8 cellular contexts compared by ENCODE assay signal in the genomic region with DNA sequence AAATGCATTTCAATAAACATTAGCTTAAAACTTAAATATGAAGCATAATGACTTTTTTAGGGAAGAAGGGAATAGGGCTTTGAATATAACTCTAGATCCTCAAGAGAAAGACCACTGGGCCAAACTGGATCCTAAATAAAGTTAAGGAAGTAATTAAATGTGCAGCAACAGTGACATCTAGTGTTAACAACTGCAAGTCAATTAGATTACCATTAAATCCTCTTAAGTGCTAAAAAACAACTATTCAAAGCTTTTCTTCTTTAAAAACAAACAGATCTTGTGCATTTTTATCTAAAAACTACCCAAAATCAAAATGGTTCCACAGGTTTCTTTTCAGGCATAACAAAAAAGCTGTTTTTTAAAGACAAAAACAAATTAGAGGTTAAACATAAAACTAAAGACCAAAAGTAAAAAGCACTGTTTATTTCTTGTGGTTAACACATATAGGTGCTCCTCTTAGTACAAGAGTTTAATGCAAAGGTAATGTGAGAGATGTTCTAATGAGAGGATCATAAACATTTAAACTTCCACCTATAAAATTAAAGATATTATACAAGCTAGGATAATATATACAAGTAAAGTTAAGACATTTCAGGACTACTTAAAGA.
DNase-seq lines count a peak whose midpoint lies in the region; ATAC-seq and TF ChIP-seq lines count a peak whose summit lies in the region.

No MANE protein-coding gene starts in this region.

- H3K9me3 ChIP-seq in CD8-positive, alpha-beta T cell (ENCODE audit: low read length), result no peaks in the 10 kb centered on the region
- no peaks in the 10 kb centered on the region for H3K9me3 ChIP-seq in upper lobe of left lung

- no peak for TF ChIP-seq POLR2A in upper lobe of left lung (IDR thresholded peaks at IDR 0.05)

- peak; percentile 34 for ATAC-seq in CD8-positive, alpha-beta T cell
- peak in 1 of 2 donors; percentile 85 for ATAC-seq in upper lobe of left lung (ENCODE audit: low FRiP score in 2 of 2)
- no peak for ATAC-seq in HG03571 (IDR thresholded peaks at IDR 0.05; ENCODE audit: unreplicated experiment)

- no peaks in the 10 kb centered on the region for H3K27me3 ChIP-seq in CD8-positive, alpha-beta T cell (ENCODE audit: insufficient read depth, low read length)
- H3K27me3 ChIP-seq in upper lobe of left lung, result no peaks in the 10 kb centered on the region

- no peaks in the 10 kb centered on the region for H3K4me1 ChIP-seq in CD8-positive, alpha-beta T cell (ENCODE audit: insufficient read depth, low read length)
- H3K4me1 ChIP-seq in upper lobe of left lung, result peaks cover 7 to 23% (median 11%) of the 10 kb centered on the region in 4 donors

- no peak for TF ChIP-seq EP300 in upper lobe of left lung (IDR thresholded peaks at IDR 0.05)

- no peaks in the 10 kb centered on the region for H3K9me3 Mint-ChIP-seq in CD8-positive, alpha-beta T cell

- no peak for DNase-seq in CD8-positive, alpha-beta T cell
- peak; percentile 48 for DNase-seq in Jurkat, Clone E6-1 (ENCODE audit: low read depth, low spot score)
- DNase-seq in NOMO-1 (lab: John Stamatoyannopoulos, UW; ENCODE audit: unreplicated experiment in 2 of 2), result peak; percentile 36 to 85
- DNase-seq in cardiac fibroblast (ENCODE audit: low read depth in 2 of 2), result peak; percentile 94
- DNase-seq in left kidney (ENCODE audit: low read depth, low spot score), result peak; percentile 92
- DNase-seq in upper lobe of left lung, result no peak
- DNase-seq in GOT3 (lab: John Stamatoyannopoulos, UW), result no peak

- intact Hi-C loops in CD8-positive, alpha-beta T cell (cut with DNase I, micrococcal nuclease), result loop anchor here (1.0 to 10.0 kb wide), 12 partner anchors 58 to 657 kb away; no protein-coding TSS in a partner anchor

- TF ChIP-seq CTCF in CD8-positive, alpha-beta T cell (IDR thresholded peaks at IDR 0.05), result peak; percentile 84
- peak; percentile 38 for TF ChIP-seq CTCF in cardiac fibroblast (IDR thresholded peaks at IDR 0.05; ENCODE audit: low read depth, low read length)
- TF ChIP-seq CTCF in upper lobe of left lung (IDR thresholded peaks at IDR 0.05), result peak in 5 of 6 experiments; percentile 50 to 76 (median 66)

- no peaks in the 10 kb centered on the region for H3K27me3 Mint-ChIP-seq in CD8-positive, alpha-beta T cell (ENCODE audit: low read depth)

- H3K4me3 Mint-ChIP-seq in CD8-positive, alpha-beta T cell, result no peak overlapping the region

- H3K4me3 ChIP-seq in CD8-positive, alpha-beta T cell (ENCODE audit: low read depth, low read length), result no peak overlapping the region
- H3K4me3 ChIP-seq in Jurkat, Clone E6-1 (ENCODE audit: low read length), result no peak overlapping the region
- no peak overlapping the region for H3K4me3 ChIP-seq in cardiac fibroblast (replicated peaks in 1 of 2; ENCODE audit: low read depth in 2 of 2, low read length in 2 of 2)
- no peak overlapping the region for H3K4me3 ChIP-seq in upper lobe of left lung

- H3K27ac ChIP-seq in CD8-positive, alpha-beta T cell (ENCODE audit: low read depth, low read length), result no peak overlapping the region
- peak overlapping the region in 1 of 4 donors; percentile 20 for H3K27ac ChIP-seq in upper lobe of left lung

- H3K27ac Mint-ChIP-seq in CD8-positive, alpha-beta T cell, result no peak overlapping the region

- CTCF ChIA-PET in CD8-positive, alpha-beta T cell (lab: Charles Lee), result interaction anchor here (0.6 to 4.2 kb wide), 56 partner anchors 9 to 656 kb away, joined by 3 to 82 read pairs (median 4); a partner anchor contains a TSS

- H3K4me1 Mint-ChIP-seq in CD8-positive, alpha-beta T cell (ENCODE audit: low read depth), result peaks cover 11% of the 10 kb centered on the region

- H3K36me3 Mint-ChIP-seq in CD8-positive, alpha-beta T cell, result peaks cover 24% of the 10 kb centered on the region

- H3K36me3 ChIP-seq in CD8-positive, alpha-beta T cell (ENCODE audit: insufficient read depth, low read length), result no peaks in the 10 kb centered on the region
- H3K36me3 ChIP-seq in upper lobe of left lung, result no peaks in the 10 kb centered on the region

- POLR2A ChIA-PET in CD8-positive, alpha-beta T cell (lab: Charles Lee), result interaction anchor here (0.6 to 1.6 kb wide), 7 partner anchors 24 to 537 kb away, joined by 3 to 7 read pairs (median 3); a partner anchor contains a TSS

Comparison
In these comparisons a context has a peak if more than half of its experiments do, and no peak if none do; other contexts are left out.
1. DNase-seq: peak in Jurkat, Clone E6-1 (single experiment), NOMO-1 (2 of 2), cardiac fibroblast (2 of 2) and left kidney (single experiment); none in CD8-positive, alpha-beta T cell (0 of 7), upper lobe of left lung (0 of 2) and GOT3 (single experiment).
2. Peak in every context shown above with its lines, with median percentiles within 50 percentile points of each other: CTCF ChIP-seq.